ENCODE assay signal across 8 cellular contexts in genomic region chr1:205343431-205344009, GRCh38. TPM values are rescaled to one million over a fixed set of nuclear protein-coding genes. Genes with fewer than 3 reads are reported as not detected.
DNase-seq lines count a peak whose midpoint lies in the region; ATAC-seq and TF ChIP-seq lines count a peak whose summit lies in the region.

No MANE protein-coding gene starts in this region.

- peak overlapping the region; percentile 91 for H3K4me2 ChIP-seq in mammary epithelial cell (ENCODE audit: insufficient read depth, low read depth, low read length)

- H3K9ac ChIP-seq in mammary epithelial cell (ENCODE audit: insufficient read depth, low read length), result no peak overlapping the region

- H3K79me2 ChIP-seq in mammary epithelial cell (ENCODE audit: insufficient read depth, low read length), result no peaks in the 10 kb centered on the region

- H4K20me1 ChIP-seq in mammary epithelial cell (ENCODE audit: insufficient read depth, low read length), result no peaks in the 10 kb centered on the region

- H2AFZ ChIP-seq in mammary epithelial cell (ENCODE audit: low read depth, low read length), result no peak overlapping the region

- H3K4me3 ChIP-seq in mammary epithelial cell (replicated peaks in 1 of 3; ENCODE audit: insufficient read depth in 1 of 3, low read depth in 2 of 3, low read length in 3 of 3) (peak overlapping the region in 1 of 3 experiments; percentile 16), tibial artery (peak overlapping the region; percentile 24 to 39)

- TF ChIP-seq CTCF in mammary epithelial cell (conservative IDR thresholded peaks at IDR 0.05 in 1 of 2, IDR thresholded peaks at IDR 0.05 in 1 of 2; ENCODE audit: extremely low read depth in 1 of 2, insufficient read depth in 1 of 2, low read depth in 1 of 2, low read length in 2 of 2), result peak in 1 of 2 donors; percentile 2
- no peak for TF ChIP-seq CTCF in tibial artery (IDR thresholded peaks at IDR 0.05)

- H3K36me3 ChIP-seq in mammary epithelial cell (ENCODE audit: insufficient read depth, low read length) (no peaks in the 10 kb centered on the region), tibial artery (no peaks in the 10 kb centered on the region)

- DNase-seq in activated effector memory CD4-positive, alpha-beta T cell treated with anti-CD3 and anti-CD28 coated beads, Interleukin-2, amount 50 U/mL, for 16 hours, result peak; percentile 64
- no peak for DNase-seq in activated effector memory CD4-positive, alpha-beta T cell treated with Interleukin-2 at 50 U/mL for 16 hours
- no peak for DNase-seq in mammary epithelial cell
- DNase-seq in left lobe of liver (ENCODE audit: low spot score), result no peak
- DNase-seq in tibial artery, result no peak
- DNase-seq in COLO829 (ENCODE audit: low spot score), result no peak
- DNase-seq in NCI-H1436 (lab: John Stamatoyannopoulos, UW), result no peak

- WGBS in mammary epithelial cell (ENCODE audit: low coverage, missing lambda C conversion rate), result 7% methylated on average over 17 of the region's 57 CpGs

- in situ Hi-C loops in mammary epithelial cell (cut with MboI; ENCODE audit: low sequenced_read_pairs in 2 of 2), result no loop called here

- no peaks in the 10 kb centered on the region for H3K9me3 ChIP-seq in mammary epithelial cell (replicated peaks; ENCODE audit: insufficient read depth, low read length)
- no peaks in the 10 kb centered on the region for H3K9me3 ChIP-seq in tibial artery

- intact Hi-C loops in mammary epithelial cell (cut with micrococcal nuclease), result no loop called here
- intact Hi-C loops in tibial artery (cut with DNase I; ENCODE audit: low total_unique reads), result no loop called here

- H3K27me3 ChIP-seq in mammary epithelial cell (ENCODE audit: insufficient read depth, low read length) (peaks cover 11% of the 10 kb centered on the region), tibial artery (peaks cover 0 to 61% of the 10 kb centered on the region in 2 donors)

- H3K4me1 ChIP-seq in mammary epithelial cell (ENCODE audit: insufficient read depth, low read length) (peaks cover 14% of the 10 kb centered on the region), tibial artery (peaks cover 0 to 15% (median 13%) of the 10 kb centered on the region in 4 donors)

- BruUV-seq in mammary epithelial cell (replicated peaks; lab: Mats Ljungman, UMichigan), result no TSS peak

- CTCF ChIA-PET in mammary epithelial cell (lab: Charles Lee; ENCODE audit: low non-redundant PET), result no interaction called here

- peak; percentile 32 for ATAC-seq in left lobe of liver
- no peak for ATAC-seq in GM21423 (IDR thresholded peaks at IDR 0.05; ENCODE audit: unreplicated experiment)

- H3K27ac ChIP-seq in mammary epithelial cell (ENCODE audit: insufficient read depth, low read depth, low read length) (no peak overlapping the region), tibial artery (no peak overlapping the region)

- dilution Hi-C loops in mammary epithelial cell (cut with HindIII; ENCODE audit: low sequenced_read_pairs), result no loop called here

RNA-seq across cellular contexts. Expression of gene KLHDC8A, which starts 13.2 kb away (rescaled TPM):
- total RNA-seq in mammary epithelial cell (not detected), left lobe of liver (not detected)
- not detected for polyA plus RNA-seq in mammary epithelial cell
- not detected for polyA minus RNA-seq in mammary epithelial cell

RNA-seq across cellular contexts. Expression of gene NUAK2, which starts 22.0 kb away (rescaled TPM):
- total RNA-seq in mammary epithelial cell (10 to 100 TPM; 11.8 TPM), left lobe of liver (1.7 TPM)
- polyA plus RNA-seq in mammary epithelial cell, result 3.1 TPM
- polyA minus RNA-seq in mammary epithelial cell, result 3.3 TPM
